Comparison of ENCODE assay signal across 18 cellular contexts in genomic region chr5:59285300-59286017, GRCh38.
DNase-seq lines count a peak whose midpoint lies in the region; ATAC-seq, FAIRE-seq and TF ChIP-seq lines count a peak whose summit lies in the region.
"Had no signal": no experiment of that assay in that cellular context is flagged by ENCODE, and none has a peak within 500 bp of the region (broad histone marks: within the 10 kb centered on the region; RNA-seq: fewer than 3 reads in every experiment).

No MANE protein-coding gene starts in this region.

- TF ChIP-seq EP300 in A549 (IDR thresholded peaks at IDR 0.05), result no peak
- no peak for TF ChIP-seq EP300 in gastroesophageal sphincter (IDR thresholded peaks at IDR 0.05)

- peak overlapping the region; percentile 36 for H2BK12ac ChIP-seq in trophoblast cell (ENCODE audit: low read length)

- H3K14ac ChIP-seq in trophoblast cell (ENCODE audit: low read length), result no peak overlapping the region

- CTCF ChIA-PET in A549 (lab: Yijun Ruan, JAX), result no interaction called here

- no peak overlapping the region for H2BK120ac ChIP-seq in trophoblast cell (ENCODE audit: insufficient read depth, low read length, poor library complexity)

- DNase-seq in A549 (ENCODE audit: low read depth in 1 of 2, low spot score in 1 of 2), result no peak
- DNase-seq in trophoblast cell, result no peak
- DNase-seq in tibial artery, result no peak
- DNase-seq in COLO668 (lab: John Stamatoyannopoulos, UW; ENCODE audit: unreplicated experiment), result no peak
- no peak for DNase-seq in activated effector memory CD4-positive, alpha-beta T cell treated with anti-CD3 and anti-CD28 coated beads, Interleukin-2, amount 50 U/mL, for 16 hours
- DNase-seq: AML-193; Calu3; CD4-positive, alpha-beta memory T cell; DMS79 treated with DMSO at 0.1 percent for 48 hours; GF-D8; HCEC 1CT had no signal

- POLR2A ChIA-PET in A549 (lab: Yijun Ruan, JAX), result no interaction called here

- TF ChIP-seq POLR2A in A549 (IDR thresholded peaks at IDR 0.05; ENCODE audit: low read length), result no peak
- no peak for TF ChIP-seq POLR2A in gastroesophageal sphincter (IDR thresholded peaks at IDR 0.05)

- H3K9ac ChIP-seq in trophoblast cell (ENCODE audit: low read length), result no peak overlapping the region

- peaks cover 11% of the 10 kb centered on the region for H3K79me1 ChIP-seq in trophoblast cell (ENCODE audit: low read length)

- TF ChIP-seq RAD21 in A549 (conservative IDR thresholded peaks at IDR 0.05 in 1 of 2, IDR thresholded peaks at IDR 0.05 in 1 of 2), result no peak

- H3K27me3 ChIP-seq in gastroesophageal sphincter, result no peaks in the 10 kb centered on the region
- no peaks in the 10 kb centered on the region for H3K27me3 ChIP-seq in trophoblast cell (ENCODE audit: insufficient read depth, low read length)
- H3K27me3 ChIP-seq in tibial artery, result no peaks in the 10 kb centered on the region

- H3K27ac ChIP-seq in A549, result peak overlapping the region; percentile 25 to 80; a peak in 4 of 6 replicates
- H3K27ac ChIP-seq in gastroesophageal sphincter, result no peak overlapping the region
- no peak overlapping the region for H3K27ac ChIP-seq in trophoblast cell (ENCODE audit: low read depth, low read length)
- peak overlapping the region; percentile 17 to 19 for H3K27ac ChIP-seq in tibial artery
- H3K27ac ChIP-seq: C4-2B had no signal

- H3K4me1 ChIP-seq in A549 (peaks cover 76% of the 10 kb centered on the region), gastroesophageal sphincter (no peaks in the 10 kb centered on the region), trophoblast cell (ENCODE audit: control insufficient read depth in 1 of 2, insufficient read depth in 2 of 2, low read length in 2 of 2) (peaks cover 7 to 9% of the 10 kb centered on the region in 2 experiments), tibial artery (peaks cover 0 to 30% (median 10%) of the 10 kb centered on the region in 4 donors)

- H3K23ac ChIP-seq in trophoblast cell (ENCODE audit: low read length), result no peak overlapping the region

- no peak for FAIRE-seq in A549 (lab: Jason Lieb, UNC)
- FAIRE-seq: A204.1, H54, HepG2 had no signal

- H3K4me3 ChIP-seq in A549, result no peak overlapping the region
- H3K4me3 ChIP-seq in gastroesophageal sphincter, result no peak overlapping the region
- no peak overlapping the region for H3K4me3 ChIP-seq in trophoblast cell (ENCODE audit: low read depth, low read length)
- no peak overlapping the region for H3K4me3 ChIP-seq in tibial artery
- H3K4me3 ChIP-seq: GM23338 had no signal

- TF ChIP-seq CTCF in A549 (IDR thresholded peaks at IDR 0.05) (no peak), gastroesophageal sphincter (IDR thresholded peaks at IDR 0.05) (no peak), tibial artery (IDR thresholded peaks at IDR 0.05) (no peak)

- H3K4ac ChIP-seq in trophoblast cell (ENCODE audit: low read depth, low read length), result no peak overlapping the region

- no peak overlapping the region for H4K8ac ChIP-seq in trophoblast cell (ENCODE audit: low read depth, low read length)

- peaks cover 4% of the 10 kb centered on the region for H3K79me2 ChIP-seq in trophoblast cell (ENCODE audit: control insufficient read depth, insufficient read depth, low read length, poor library complexity)

- H4K12ac ChIP-seq in trophoblast cell (ENCODE audit: low read depth, low read length), result no peak overlapping the region

- H3K18ac ChIP-seq in trophoblast cell (ENCODE audit: low read length), result no peak overlapping the region

- H2BK5ac ChIP-seq in trophoblast cell (ENCODE audit: low read depth, low read length, poor library complexity), result no peak overlapping the region

- no peak overlapping the region for H4K91ac ChIP-seq in trophoblast cell (ENCODE audit: low read depth, low read length)

- intact Hi-C loops in tibial artery (cut with DNase I; ENCODE audit: low total_unique reads), result no loop called here

- H3K9me3 ChIP-seq in A549, result no peaks in the 10 kb centered on the region
- H3K9me3 ChIP-seq in gastroesophageal sphincter, result no peaks in the 10 kb centered on the region
- H3K9me3 ChIP-seq in trophoblast cell (ENCODE audit: insufficient read depth, low read depth, low read length), result no peaks in the 10 kb centered on the region
- H3K9me3 ChIP-seq in tibial artery, result no peaks in the 10 kb centered on the region

- no peak for ATAC-seq in A549
- peak; percentile 69 for ATAC-seq in gastroesophageal sphincter
- no peak for ATAC-seq in HG02571 (IDR thresholded peaks at IDR 0.05; ENCODE audit: unreplicated experiment)
- ATAC-seq: GM23338, HepG2 had no signal

- WGBS in A549 (ENCODE audit: missing lambda C conversion rate), result 93% methylated on average over 4 of the region's 4 CpGs
- WGBS in gastroesophageal sphincter (ENCODE audit: low coverage in 1 of 2), 2 donors, result 61 to 79% methylated on average over 3 to 4 of the region's 4 CpGs
- no CpG with 5 or more reads among the region's 4 CpGs for WGBS in trophoblast cell (ENCODE audit: extremely low coverage, insufficient coverage, insufficient read length)

- H3K4me2 ChIP-seq in A549 (peak overlapping the region; percentile 67; the same call in 2 of the 3 replicates), trophoblast cell (ENCODE audit: low read length) (no peak overlapping the region)
- H3K4me2 ChIP-seq: GM23338 had no signal

- no peak overlapping the region for H2AFZ ChIP-seq in trophoblast cell (ENCODE audit: insufficient read depth, low read length, poor library complexity)
- H2AFZ ChIP-seq: GM23338 had no signal

- H3K36me3 ChIP-seq in gastroesophageal sphincter (no peaks in the 10 kb centered on the region), trophoblast cell (ENCODE audit: control insufficient read depth in 1 of 2, insufficient read depth in 2 of 2, low read length in 2 of 2) (no peaks in the 10 kb centered on the region), tibial artery (no peaks in the 10 kb centered on the region)

- H2AK5ac ChIP-seq in trophoblast cell (ENCODE audit: low read length), result no peak overlapping the region

TF ChIP-seq in A549, 52 proteins besides CTCF, POLR2A, EP300 and RAD21:
- TF ChIP-seq FOXS1 (CRISPR knock-in tag; IDR thresholded peaks at IDR 0.05), result no peak
TF ChIP-seq in A549: peak in this region for 0.

Comparison
In these comparisons a context has a peak if more than half of its experiments do, and no peak if none do; other contexts are left out.
1. H3K27ac ChIP-seq: peak in A549 (2 of 2) and tibial artery (2 of 2); none in gastroesophageal sphincter (0 of 4) and trophoblast cell (single experiment).